Comparison of ENCODE assay signal across 1 cellular context in the genomic region with DNA sequence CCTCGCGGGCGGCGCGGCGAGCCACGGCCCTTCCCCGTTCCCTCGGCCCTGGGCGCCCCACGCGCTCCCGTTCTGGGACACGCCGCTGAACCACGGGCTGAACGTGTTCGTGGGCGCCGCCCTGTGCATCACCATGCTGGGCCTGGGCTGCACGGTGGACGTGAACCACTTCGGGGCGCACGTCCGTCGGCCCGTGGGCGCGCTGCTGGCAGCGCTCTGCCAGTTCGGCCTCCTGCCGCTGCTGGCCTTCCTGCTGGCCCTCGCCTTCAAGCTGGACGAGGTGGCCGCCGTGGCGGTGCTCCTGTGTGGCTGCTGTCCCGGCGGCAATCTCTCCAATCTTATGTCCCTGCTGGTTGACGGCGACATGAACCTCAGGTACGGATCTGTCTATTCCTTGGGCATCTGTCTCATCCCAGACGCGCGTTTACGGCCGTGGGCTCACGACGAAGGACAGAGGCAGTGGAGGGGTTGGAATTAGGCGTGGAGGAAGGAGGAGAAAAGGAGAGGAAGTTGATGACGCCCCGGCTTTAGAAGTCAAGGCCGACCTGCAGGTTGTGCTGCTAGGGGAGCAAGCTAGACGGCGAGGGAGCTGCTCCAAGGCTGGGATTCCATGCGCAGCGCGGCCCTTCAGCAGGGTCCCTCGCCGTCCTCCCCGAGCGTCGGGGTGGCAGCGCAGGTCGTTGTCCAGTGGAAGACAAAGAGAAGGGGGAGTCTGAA.
TF ChIP-seq lines count a peak whose summit lies in the region.

No MANE protein-coding gene starts in this region.

TF ChIP-seq in HepG2, 621 proteins besides CTCF, POLR2A, EP300 and RAD21:
- peak; percentile 20; the same call in 1 of the 2 replicates for TF ChIP-seq ZBTB33 (CRISPR knock-in tag; IDR thresholded peaks at IDR 0.05)
- TF ChIP-seq, protein P1, sequence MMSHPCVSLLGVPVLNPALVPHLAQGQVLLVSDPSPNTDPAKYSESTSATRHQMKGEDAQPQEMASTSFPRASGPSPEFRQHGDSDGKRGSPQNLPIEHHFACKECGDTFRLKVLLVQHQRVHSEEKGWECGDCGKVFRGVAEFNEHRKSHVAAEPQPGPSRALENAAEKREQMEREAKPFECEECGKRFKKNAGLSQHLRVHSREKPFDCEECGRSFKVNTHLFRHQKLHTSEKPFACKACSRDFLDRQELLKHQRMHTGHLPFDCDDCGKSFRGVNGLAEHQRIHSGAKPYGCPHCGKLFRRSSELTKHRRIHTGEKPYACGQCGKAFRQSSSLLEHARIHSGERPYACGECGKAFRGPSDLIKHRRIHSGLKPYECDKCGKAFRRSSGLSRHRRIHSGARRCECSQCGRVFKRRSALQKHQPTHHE (CRISPR knock-in tag; IDR thresholded peaks at IDR 0.05; ENCODE audit: borderline replicate concordance) = no peak
